In the genomic region with DNA sequence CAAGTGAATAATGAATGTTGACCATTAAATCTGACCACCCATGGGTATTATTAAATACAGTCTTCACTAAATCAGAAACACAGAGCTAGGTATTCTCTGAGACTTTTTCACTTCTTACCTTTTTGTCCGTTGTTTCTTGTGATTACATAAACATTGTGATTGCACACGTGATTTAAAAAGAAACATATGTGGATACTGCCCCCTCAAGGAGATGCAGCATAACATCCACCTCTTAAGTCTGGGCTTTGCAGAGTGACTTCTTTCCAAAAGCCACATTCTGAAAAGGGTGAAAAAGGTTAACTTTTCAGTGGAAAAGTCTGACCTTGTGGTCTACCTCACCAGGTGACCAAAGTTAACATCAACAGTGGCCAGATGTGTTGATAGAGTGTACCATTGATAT, we compare ENCODE assay signal across 12 cellular contexts.
DNase-seq lines count a peak whose midpoint lies in the region; ATAC-seq, FAIRE-seq and TF ChIP-seq lines count a peak whose summit lies in the region.
"Had no signal": no experiment of that assay in that cellular context is flagged by ENCODE, and none has a peak within 500 bp of the region (broad histone marks: within the 10 kb centered on the region; RNA-seq: fewer than 3 reads in every experiment).

No MANE protein-coding gene starts in this region.

- H3K36me3 ChIP-seq in H1 (ENCODE audit: control insufficient read depth in 2 of 4, insufficient read depth in 4 of 4, low read length in 3 of 4) (no peaks in the 10 kb centered on the region), neuronal stem cell (replicated peaks in 1 of 2; ENCODE audit: control insufficient read depth in 2 of 2, insufficient read depth in 2 of 2, low read length in 2 of 2) (no peaks in the 10 kb centered on the region)

- H2BK12ac ChIP-seq in H1 (ENCODE audit: low read depth, low read length) (no peak overlapping the region), neuronal stem cell (ENCODE audit: low read length) (no peak overlapping the region)

- H3K9me3 ChIP-seq in H1 (ENCODE audit: insufficient read depth in 2 of 2, low read depth in 1 of 2, low read length in 1 of 2): no peaks in the 10 kb centered on the region
- no peaks in the 10 kb centered on the region for H3K9me3 ChIP-seq in neuronal stem cell (replicated peaks in 1 of 2; ENCODE audit: control insufficient read depth in 2 of 2, insufficient read depth in 1 of 2, low read depth in 1 of 2, low read length in 2 of 2)

- no peaks in the 10 kb centered on the region for H3K4me1 Mint-ChIP-seq in progenitor cell of endocrine pancreas (ENCODE audit: low read depth)
- H3K4me1 Mint-ChIP-seq: activated naive CD8-positive, alpha-beta T cell treated with anti-CD3 and anti-CD28 coated beads for 36 hours; immature natural killer cell; T-helper 17 cell had no signal

- no peak overlapping the region for H3K9ac ChIP-seq in H1 (replicated peaks in 1 of 4; ENCODE audit: extremely low read depth in 1 of 4, low read depth in 3 of 4, low read length in 3 of 4)
- H3K9ac ChIP-seq in neuronal stem cell (ENCODE audit: low read depth, low read length, poor library complexity): no peak overlapping the region

- peak; percentile 95 for FAIRE-seq in H1 (lab: Jason Lieb, UNC)

- CTCF ChIA-PET in H1 (lab: Charles Lee; ENCODE audit: partially characterized antibody): interaction anchor here (0.5 to 1.4 kb wide), 12 partner anchors 17 to 1929 kb away, joined by 3 to 7 read pairs (median 4); no protein-coding TSS in a partner anchor

- ATAC-seq in GM19395 (IDR thresholded peaks at IDR 0.05; ENCODE audit: unreplicated experiment): no peak
- ATAC-seq: T-helper 17 cell had no signal

- H3K23me2 ChIP-seq in H1 (ENCODE audit: low read depth, low read length): no peaks in the 10 kb centered on the region; the same call in 1 of the 2 replicates

- H3K4me2 ChIP-seq in H1 (ENCODE audit: insufficient read depth in 1 of 2, low read depth in 2 of 2, low read length in 2 of 2): no peak overlapping the region
- H3K4me2 ChIP-seq in neuronal stem cell (ENCODE audit: insufficient read depth, low read length, poor library complexity, severe bottlenecking): no peak overlapping the region

- DNase-seq in NCI-H1105 treated with DMSO at 0.1 percent for 48 hours (lab: John Stamatoyannopoulos, UW) (peak; percentile 2), NCI-H1105 (lab: John Stamatoyannopoulos, UW) (no peak), NCI-H2171 treated with DMSO at 0.1 percent for 48 hours (lab: John Stamatoyannopoulos, UW) (peak; percentile 69), H1 (ENCODE audit: low read depth in 1 of 2, low spot score in 2 of 2) (no peak), progenitor cell of endocrine pancreas (ENCODE audit: low spot score, unreplicated experiment) (no peak), neuronal stem cell (ENCODE audit: low spot score) (no peak), SHP77 treated with DMSO at 0.1 percent for 48 hours (lab: John Stamatoyannopoulos, UW) (no peak)
- DNase-seq: activated naive CD8-positive, alpha-beta T cell treated with anti-CD3 and anti-CD28 coated beads for 36 hours; immature natural killer cell; stimulated activated CD4-positive, alpha-beta T cell treated with anti-CD3 and anti-CD28 coated beads, Interleukin-4, amount 100 ng/mL, for 1 hour; T-helper 17 cell had no signal

- H4K8ac ChIP-seq in H1 (ENCODE audit: extremely low read depth, insufficient read depth, low read length): no peak overlapping the region
- no peak overlapping the region for H4K8ac ChIP-seq in neuronal stem cell (ENCODE audit: low read depth, low read length)

- no peaks in the 10 kb centered on the region for H3K79me2 ChIP-seq in H1 (ENCODE audit: control insufficient read depth in 1 of 2, insufficient read depth in 2 of 2, low read length in 2 of 2)

- H4K20me1 ChIP-seq in H1 (replicated peaks in 1 of 2; ENCODE audit: control insufficient read depth in 1 of 2, insufficient read depth in 2 of 2, low read length in 2 of 2): no peaks in the 10 kb centered on the region

- no peaks in the 10 kb centered on the region for H3K36me3 Mint-ChIP-seq in progenitor cell of endocrine pancreas (ENCODE audit: insufficient read depth)
- H3K36me3 Mint-ChIP-seq: activated naive CD8-positive, alpha-beta T cell treated with anti-CD3 and anti-CD28 coated beads for 36 hours; immature natural killer cell had no signal

- no peak overlapping the region for H2BK20ac ChIP-seq in H1 (ENCODE audit: low read length)

- TF ChIP-seq POLR2A in H1 (IDR thresholded peaks at IDR 0.05; ENCODE audit: control extremely low read depth in 1 of 2, low read depth in 2 of 2, low read length in 2 of 2): no peak

- H3K9me3 Mint-ChIP-seq in progenitor cell of endocrine pancreas (ENCODE audit: low read depth): no peaks in the 10 kb centered on the region
- H3K9me3 Mint-ChIP-seq: activated naive CD8-positive, alpha-beta T cell treated with anti-CD3 and anti-CD28 coated beads for 36 hours had no signal

- no peak overlapping the region for H3K23ac ChIP-seq in H1 (ENCODE audit: insufficient read length)
- no peak overlapping the region for H3K23ac ChIP-seq in neuronal stem cell (ENCODE audit: low read depth, low read length, poor library complexity)

- WGBS in H1 (ENCODE audit: extremely low coverage in 1 of 2, insufficient coverage in 1 of 2, insufficient read length in 1 of 2, insufficient replicate concordance in 2 of 2, low coverage in 1 of 2, low lambda C conversion rate in 2 of 2, missing lambda C conversion rate in 1 of 2), 2 experiments: 60% methylated on average over 2 of the region's 2 CpGs; no CpG with 5 or more reads in 1 of the 2 experiments
- no CpG with 5 or more reads among the region's 2 CpGs for WGBS in neuronal stem cell (ENCODE audit: extremely low coverage in 2 of 2, insufficient read length in 2 of 2, insufficient replicate concordance in 1 of 2), 2 donors

- no peak overlapping the region for H3K27ac ChIP-seq in H1 (ENCODE audit: low read depth, low read length)
- no peak overlapping the region for H3K27ac ChIP-seq in neuronal stem cell (replicated peaks; ENCODE audit: low read length)

- H2BK15ac ChIP-seq in H1 (ENCODE audit: low read length) (no peak overlapping the region), neuronal stem cell (ENCODE audit: low read length) (no peak overlapping the region)

- H2AFZ ChIP-seq in H1 (ENCODE audit: low read length) (no peak overlapping the region), neuronal stem cell (ENCODE audit: low read length) (no peak overlapping the region)

- H3K27me3 ChIP-seq in H1 (replicated peaks in 1 of 4; ENCODE audit: control insufficient read depth in 3 of 4, extremely low read depth in 1 of 4, insufficient read depth in 3 of 4, low read length in 3 of 4): no peaks in the 10 kb centered on the region
- H3K27me3 ChIP-seq in neuronal stem cell (ENCODE audit: control insufficient read depth in 3 of 3, insufficient read depth in 3 of 3, low read depth in 1 of 3, low read length in 3 of 3): no peaks in the 10 kb centered on the region

- H3K4me3 ChIP-seq in H1 (ENCODE audit: extremely low read depth in 1 of 4, insufficient read depth in 2 of 4, low read depth in 3 of 4, low read length in 4 of 4): no peak overlapping the region
- H3K4me3 ChIP-seq in neuronal stem cell (ENCODE audit: low read length in 2 of 2): no peak overlapping the region

- no peak overlapping the region for H2BK5ac ChIP-seq in H1 (ENCODE audit: low read depth, low read length)
- H2BK5ac ChIP-seq in neuronal stem cell (ENCODE audit: low read length): no peak overlapping the region

- POLR2A ChIA-PET in H1 (lab: Charles Lee; ENCODE audit: partially characterized antibody): no interaction called here

- H3K79me1 ChIP-seq in H1 (ENCODE audit: low read depth, low read length): no peaks in the 10 kb centered on the region
- H3K79me1 ChIP-seq in neuronal stem cell (ENCODE audit: low read depth, low read length): no peaks in the 10 kb centered on the region

- H4K91ac ChIP-seq in H1 (replicated peaks; ENCODE audit: insufficient read length, low read length) (no peak overlapping the region), neuronal stem cell (ENCODE audit: low read depth, low read length, poor library complexity) (no peak overlapping the region)

- H3K4me3 Mint-ChIP-seq in progenitor cell of endocrine pancreas (ENCODE audit: low read depth): no peak overlapping the region
- H3K4me3 Mint-ChIP-seq: activated naive CD8-positive, alpha-beta T cell treated with anti-CD3 and anti-CD28 coated beads for 36 hours; immature natural killer cell; T-helper 17 cell had no signal

- no peaks in the 10 kb centered on the region for H3K27me3 Mint-ChIP-seq in progenitor cell of endocrine pancreas

- no peak overlapping the region for H4K5ac ChIP-seq in H1 (ENCODE audit: insufficient read length, low read depth, low read length)

- H3K18ac ChIP-seq in H1 (ENCODE audit: extremely low read depth, low read length): no peak overlapping the region
- H3K18ac ChIP-seq in neuronal stem cell (ENCODE audit: low read length): no peak overlapping the region

- no peak overlapping the region for H3K4ac ChIP-seq in H1 (replicated peaks; ENCODE audit: insufficient read length, low read depth, low read length)
- H3K4ac ChIP-seq in neuronal stem cell (ENCODE audit: low read length): no peak overlapping the region

- no peak overlapping the region for H3K27ac Mint-ChIP-seq in progenitor cell of endocrine pancreas
- H3K27ac Mint-ChIP-seq: activated naive CD8-positive, alpha-beta T cell treated with anti-CD3 and anti-CD28 coated beads for 36 hours; immature natural killer cell; T-helper 17 cell had no signal

- no peak overlapping the region for H2BK120ac ChIP-seq in H1 (replicated peaks; ENCODE audit: low read depth, low read length)
- no peak overlapping the region for H2BK120ac ChIP-seq in neuronal stem cell (ENCODE audit: low read depth, low read length)

- H3K56ac ChIP-seq in H1 (replicated peaks; ENCODE audit: insufficient read length, low read depth, low read length): no peak overlapping the region

- H2AK5ac ChIP-seq in H1 (ENCODE audit: low read depth, low read length): no peak overlapping the region
- H2AK5ac ChIP-seq in neuronal stem cell (ENCODE audit: low read depth, low read length): no peak overlapping the region

- TF ChIP-seq RAD21 in H1 (IDR thresholded peaks at IDR 0.05 in 1 of 2, conservative IDR thresholded peaks at IDR 0.05 in 1 of 2; ENCODE audit: low read depth in 2 of 2, low read length in 2 of 2): peak; percentile 75 to 79

- no peak for TF ChIP-seq EP300 in H1 (IDR thresholded peaks at IDR 0.05; ENCODE audit: borderline replicate concordance in 1 of 2, low read depth in 2 of 2, low read length in 2 of 2)

- H3K4me1 ChIP-seq in H1 (replicated peaks in 1 of 4; ENCODE audit: control insufficient read depth in 3 of 4, insufficient read depth in 4 of 4, low read length in 3 of 4): no peaks in the 10 kb centered on the region
- H3K4me1 ChIP-seq in neuronal stem cell (ENCODE audit: control insufficient read depth in 2 of 2, insufficient read depth in 1 of 2, low read depth in 1 of 2, low read length in 2 of 2): no peaks in the 10 kb centered on the region

- peak in 2 of 3 experiments; percentile 29 to 53; a peak in 2 of 4 replicates for TF ChIP-seq CTCF in H1 (IDR thresholded peaks at IDR 0.05; ENCODE audit: control extremely low read depth in 1 of 3, insufficient read depth in 1 of 3, low read depth in 1 of 3, low read length in 3 of 3)
- peak; percentile 49 for TF ChIP-seq CTCF in progenitor cell of endocrine pancreas (IDR thresholded peaks at IDR 0.05; ENCODE audit: unreplicated experiment)

- H3K14ac ChIP-seq in H1 (ENCODE audit: insufficient read length) (no peak overlapping the region), neuronal stem cell (ENCODE audit: low read length) (no peak overlapping the region)

Comparison
In these comparisons a context has a peak if more than half of its experiments do, and no peak if none do; other contexts are left out.
1. DNase-seq: peak in NCI-H1105 treated with DMSO at 0.1 percent for 48 hours (single experiment) and NCI-H2171 treated with DMSO at 0.1 percent for 48 hours (single experiment); none in NCI-H1105 (single experiment), H1 (0 of 2), progenitor cell of endocrine pancreas (single experiment), neuronal stem cell (single experiment) and SHP77 treated with DMSO at 0.1 percent for 48 hours (single experiment).